ENCODE assay signal across 1 cellular context in the genomic region with DNA sequence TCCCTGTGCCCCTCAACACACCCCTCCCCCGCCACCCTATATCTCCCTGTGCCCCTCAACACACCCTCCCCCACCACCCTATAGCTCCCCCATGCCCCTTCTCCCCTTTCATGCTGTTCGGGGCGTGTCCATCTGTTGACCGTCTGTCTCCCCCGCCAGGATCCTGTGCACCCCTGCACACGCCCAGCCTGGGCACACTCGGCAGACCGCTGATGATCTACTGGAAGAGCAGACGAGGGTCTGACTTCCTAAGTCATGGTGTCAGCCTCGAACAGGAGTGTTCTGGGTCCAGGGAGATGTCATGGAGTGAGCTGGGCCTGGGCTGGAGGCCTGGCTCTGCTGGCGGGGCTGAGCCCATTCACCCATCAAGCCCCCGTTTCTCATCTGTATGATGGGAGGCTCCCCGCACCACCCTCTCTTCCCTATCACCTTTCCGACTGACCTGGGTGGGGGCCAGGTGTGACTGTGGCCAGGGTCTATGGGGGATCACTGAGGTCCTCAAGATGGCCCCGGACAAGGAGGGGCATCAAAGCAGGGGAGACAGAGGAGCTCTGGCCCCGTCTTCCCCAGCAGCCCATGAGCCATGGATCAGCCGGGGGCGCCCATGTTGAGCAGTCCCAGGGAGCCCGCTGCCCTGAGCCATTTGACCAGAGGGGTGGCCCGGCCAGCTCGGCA.
TF ChIP-seq lines count a peak whose summit lies in the region.

No MANE protein-coding gene starts in this region.

TF ChIP-seq in K562, 482 proteins besides CTCF, POLR2A, EP300 and RAD21 (continued from another document and continues in another):
- TF ChIP-seq, protein P1, sequence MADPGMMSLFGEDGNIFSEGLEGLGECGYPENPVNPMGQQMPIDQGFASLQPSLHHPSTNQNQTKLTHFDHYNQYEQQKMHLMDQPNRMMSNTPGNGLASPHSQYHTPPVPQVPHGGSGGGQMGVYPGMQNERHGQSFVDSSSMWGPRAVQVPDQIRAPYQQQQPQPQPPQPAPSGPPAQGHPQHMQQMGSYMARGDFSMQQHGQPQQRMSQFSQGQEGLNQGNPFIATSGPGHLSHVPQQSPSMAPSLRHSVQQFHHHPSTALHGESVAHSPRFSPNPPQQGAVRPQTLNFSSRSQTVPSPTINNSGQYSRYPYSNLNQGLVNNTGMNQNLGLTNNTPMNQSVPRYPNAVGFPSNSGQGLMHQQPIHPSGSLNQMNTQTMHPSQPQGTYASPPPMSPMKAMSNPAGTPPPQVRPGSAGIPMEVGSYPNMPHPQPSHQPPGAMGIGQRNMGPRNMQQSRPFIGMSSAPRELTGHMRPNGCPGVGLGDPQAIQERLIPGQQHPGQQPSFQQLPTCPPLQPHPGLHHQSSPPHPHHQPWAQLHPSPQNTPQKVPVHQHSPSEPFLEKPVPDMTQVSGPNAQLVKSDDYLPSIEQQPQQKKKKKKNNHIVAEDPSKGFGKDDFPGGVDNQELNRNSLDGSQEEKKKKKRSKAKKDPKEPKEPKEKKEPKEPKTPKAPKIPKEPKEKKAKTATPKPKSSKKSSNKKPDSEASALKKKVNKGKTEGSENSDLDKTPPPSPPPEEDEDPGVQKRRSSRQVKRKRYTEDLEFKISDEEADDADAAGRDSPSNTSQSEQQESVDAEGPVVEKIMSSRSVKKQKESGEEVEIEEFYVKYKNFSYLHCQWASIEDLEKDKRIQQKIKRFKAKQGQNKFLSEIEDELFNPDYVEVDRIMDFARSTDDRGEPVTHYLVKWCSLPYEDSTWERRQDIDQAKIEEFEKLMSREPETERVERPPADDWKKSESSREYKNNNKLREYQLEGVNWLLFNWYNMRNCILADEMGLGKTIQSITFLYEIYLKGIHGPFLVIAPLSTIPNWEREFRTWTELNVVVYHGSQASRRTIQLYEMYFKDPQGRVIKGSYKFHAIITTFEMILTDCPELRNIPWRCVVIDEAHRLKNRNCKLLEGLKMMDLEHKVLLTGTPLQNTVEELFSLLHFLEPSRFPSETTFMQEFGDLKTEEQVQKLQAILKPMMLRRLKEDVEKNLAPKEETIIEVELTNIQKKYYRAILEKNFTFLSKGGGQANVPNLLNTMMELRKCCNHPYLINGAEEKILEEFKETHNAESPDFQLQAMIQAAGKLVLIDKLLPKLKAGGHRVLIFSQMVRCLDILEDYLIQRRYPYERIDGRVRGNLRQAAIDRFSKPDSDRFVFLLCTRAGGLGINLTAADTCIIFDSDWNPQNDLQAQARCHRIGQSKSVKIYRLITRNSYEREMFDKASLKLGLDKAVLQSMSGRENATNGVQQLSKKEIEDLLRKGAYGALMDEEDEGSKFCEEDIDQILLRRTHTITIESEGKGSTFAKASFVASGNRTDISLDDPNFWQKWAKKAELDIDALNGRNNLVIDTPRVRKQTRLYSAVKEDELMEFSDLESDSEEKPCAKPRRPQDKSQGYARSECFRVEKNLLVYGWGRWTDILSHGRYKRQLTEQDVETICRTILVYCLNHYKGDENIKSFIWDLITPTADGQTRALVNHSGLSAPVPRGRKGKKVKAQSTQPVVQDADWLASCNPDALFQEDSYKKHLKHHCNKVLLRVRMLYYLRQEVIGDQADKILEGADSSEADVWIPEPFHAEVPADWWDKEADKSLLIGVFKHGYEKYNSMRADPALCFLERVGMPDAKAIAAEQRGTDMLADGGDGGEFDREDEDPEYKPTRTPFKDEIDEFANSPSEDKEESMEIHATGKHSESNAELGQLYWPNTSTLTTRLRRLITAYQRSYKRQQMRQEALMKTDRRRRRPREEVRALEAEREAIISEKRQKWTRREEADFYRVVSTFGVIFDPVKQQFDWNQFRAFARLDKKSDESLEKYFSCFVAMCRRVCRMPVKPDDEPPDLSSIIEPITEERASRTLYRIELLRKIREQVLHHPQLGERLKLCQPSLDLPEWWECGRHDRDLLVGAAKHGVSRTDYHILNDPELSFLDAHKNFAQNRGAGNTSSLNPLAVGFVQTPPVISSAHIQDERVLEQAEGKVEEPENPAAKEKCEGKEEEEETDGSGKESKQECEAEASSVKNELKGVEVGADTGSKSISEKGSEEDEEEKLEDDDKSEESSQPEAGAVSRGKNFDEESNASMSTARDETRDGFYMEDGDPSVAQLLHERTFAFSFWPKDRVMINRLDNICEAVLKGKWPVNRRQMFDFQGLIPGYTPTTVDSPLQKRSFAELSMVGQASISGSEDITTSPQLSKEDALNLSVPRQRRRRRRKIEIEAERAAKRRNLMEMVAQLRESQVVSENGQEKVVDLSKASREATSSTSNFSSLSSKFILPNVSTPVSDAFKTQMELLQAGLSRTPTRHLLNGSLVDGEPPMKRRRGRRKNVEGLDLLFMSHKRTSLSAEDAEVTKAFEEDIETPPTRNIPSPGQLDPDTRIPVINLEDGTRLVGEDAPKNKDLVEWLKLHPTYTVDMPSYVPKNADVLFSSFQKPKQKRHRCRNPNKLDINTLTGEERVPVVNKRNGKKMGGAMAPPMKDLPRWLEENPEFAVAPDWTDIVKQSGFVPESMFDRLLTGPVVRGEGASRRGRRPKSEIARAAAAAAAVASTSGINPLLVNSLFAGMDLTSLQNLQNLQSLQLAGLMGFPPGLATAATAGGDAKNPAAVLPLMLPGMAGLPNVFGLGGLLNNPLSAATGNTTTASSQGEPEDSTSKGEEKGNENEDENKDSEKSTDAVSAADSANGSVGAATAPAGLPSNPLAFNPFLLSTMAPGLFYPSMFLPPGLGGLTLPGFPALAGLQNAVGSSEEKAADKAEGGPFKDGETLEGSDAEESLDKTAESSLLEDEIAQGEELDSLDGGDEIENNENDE (IDR thresholded peaks at IDR 0.05; ENCODE audit: low read depth, low read length): no peak
- TF ChIP-seq CHCHD3 (CRISPR knock-in tag; IDR thresholded peaks at IDR 0.05) (no peak), MAFF (IDR thresholded peaks at IDR 0.05; ENCODE audit: low read length) (no peak), TOE1 (IDR thresholded peaks at IDR 0.05; ENCODE audit: borderline replicate concordance) (no peak), TOE1 (CRISPR knock-in tag; IDR thresholded peaks at IDR 0.05; ENCODE audit: borderline replicate concordance, low read depth) (no peak), NR2C1 (IDR thresholded peaks at IDR 0.05) (no peak), NR2C1 (tag; IDR thresholded peaks at IDR 0.05) (peak; percentile 1; the same call in 1 of the 2 replicates), ZFP1 (CRISPR knock-in tag; IDR thresholded peaks at IDR 0.05) (no peak), DPF2 (IDR thresholded peaks at IDR 0.05) (0 out of 2 replicates have a peak, but pooled peaks have one; percentile 8), CBX3 (IDR thresholded peaks at IDR 0.05; ENCODE audit: borderline replicate concordance in 1 of 2, low read length in 2 of 2) (peak in 1 of 2 experiments; percentile 32; a peak in 2 of 3 replicates), SRSF1 (IDR thresholded peaks at IDR 0.05; ENCODE audit: low read depth, low read length) (no peak), GTF2F1 (IDR thresholded peaks at IDR 0.05; ENCODE audit: low read depth, low read length) (no peak), MAZ (CRISPR knock-in tag; conservative IDR thresholded peaks at IDR 0.05 in 1 of 2, IDR thresholded peaks at IDR 0.05 in 1 of 2) (peak in 1 of 2 experiments; percentile 46; a peak in 2 of 4 replicates), NCOA6 (IDR thresholded peaks at IDR 0.05) (no peak), SMAD4 (CRISPR knock-in tag; conservative IDR thresholded peaks at IDR 0.05) (peak; percentile 71; the same call in 1 of the 2 replicates), LCOR (CRISPR knock-in tag; IDR thresholded peaks at IDR 0.05) (no peak), RFX5 (IDR thresholded peaks at IDR 0.05; ENCODE audit: low read depth, low read length) (no peak)
- TF ChIP-seq, protein P2, sequence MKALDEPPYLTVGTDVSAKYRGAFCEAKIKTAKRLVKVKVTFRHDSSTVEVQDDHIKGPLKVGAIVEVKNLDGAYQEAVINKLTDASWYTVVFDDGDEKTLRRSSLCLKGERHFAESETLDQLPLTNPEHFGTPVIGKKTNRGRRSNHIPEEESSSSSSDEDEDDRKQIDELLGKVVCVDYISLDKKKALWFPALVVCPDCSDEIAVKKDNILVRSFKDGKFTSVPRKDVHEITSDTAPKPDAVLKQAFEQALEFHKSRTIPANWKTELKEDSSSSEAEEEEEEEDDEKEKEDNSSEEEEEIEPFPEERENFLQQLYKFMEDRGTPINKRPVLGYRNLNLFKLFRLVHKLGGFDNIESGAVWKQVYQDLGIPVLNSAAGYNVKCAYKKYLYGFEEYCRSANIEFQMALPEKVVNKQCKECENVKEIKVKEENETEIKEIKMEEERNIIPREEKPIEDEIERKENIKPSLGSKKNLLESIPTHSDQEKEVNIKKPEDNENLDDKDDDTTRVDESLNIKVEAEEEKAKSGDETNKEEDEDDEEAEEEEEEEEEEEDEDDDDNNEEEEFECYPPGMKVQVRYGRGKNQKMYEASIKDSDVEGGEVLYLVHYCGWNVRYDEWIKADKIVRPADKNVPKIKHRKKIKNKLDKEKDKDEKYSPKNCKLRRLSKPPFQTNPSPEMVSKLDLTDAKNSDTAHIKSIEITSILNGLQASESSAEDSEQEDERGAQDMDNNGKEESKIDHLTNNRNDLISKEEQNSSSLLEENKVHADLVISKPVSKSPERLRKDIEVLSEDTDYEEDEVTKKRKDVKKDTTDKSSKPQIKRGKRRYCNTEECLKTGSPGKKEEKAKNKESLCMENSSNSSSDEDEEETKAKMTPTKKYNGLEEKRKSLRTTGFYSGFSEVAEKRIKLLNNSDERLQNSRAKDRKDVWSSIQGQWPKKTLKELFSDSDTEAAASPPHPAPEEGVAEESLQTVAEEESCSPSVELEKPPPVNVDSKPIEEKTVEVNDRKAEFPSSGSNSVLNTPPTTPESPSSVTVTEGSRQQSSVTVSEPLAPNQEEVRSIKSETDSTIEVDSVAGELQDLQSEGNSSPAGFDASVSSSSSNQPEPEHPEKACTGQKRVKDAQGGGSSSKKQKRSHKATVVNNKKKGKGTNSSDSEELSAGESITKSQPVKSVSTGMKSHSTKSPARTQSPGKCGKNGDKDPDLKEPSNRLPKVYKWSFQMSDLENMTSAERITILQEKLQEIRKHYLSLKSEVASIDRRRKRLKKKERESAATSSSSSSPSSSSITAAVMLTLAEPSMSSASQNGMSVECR (CRISPR knock-in tag; IDR thresholded peaks at IDR 0.05): no peak
- TF ChIP-seq, protein P3, sequence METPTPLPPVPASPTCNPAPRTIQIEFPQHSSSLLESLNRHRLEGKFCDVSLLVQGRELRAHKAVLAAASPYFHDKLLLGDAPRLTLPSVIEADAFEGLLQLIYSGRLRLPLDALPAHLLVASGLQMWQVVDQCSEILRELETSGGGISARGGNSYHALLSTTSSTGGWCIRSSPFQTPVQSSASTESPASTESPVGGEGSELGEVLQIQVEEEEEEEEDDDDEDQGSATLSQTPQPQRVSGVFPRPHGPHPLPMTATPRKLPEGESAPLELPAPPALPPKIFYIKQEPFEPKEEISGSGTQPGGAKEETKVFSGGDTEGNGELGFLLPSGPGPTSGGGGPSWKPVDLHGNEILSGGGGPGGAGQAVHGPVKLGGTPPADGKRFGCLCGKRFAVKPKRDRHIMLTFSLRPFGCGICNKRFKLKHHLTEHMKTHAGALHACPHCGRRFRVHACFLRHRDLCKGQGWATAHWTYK (CRISPR knock-in tag; IDR thresholded peaks at IDR 0.05): peak; percentile 48; the same call in 1 of the 2 replicates
- TF ChIP-seq, protein P4, sequence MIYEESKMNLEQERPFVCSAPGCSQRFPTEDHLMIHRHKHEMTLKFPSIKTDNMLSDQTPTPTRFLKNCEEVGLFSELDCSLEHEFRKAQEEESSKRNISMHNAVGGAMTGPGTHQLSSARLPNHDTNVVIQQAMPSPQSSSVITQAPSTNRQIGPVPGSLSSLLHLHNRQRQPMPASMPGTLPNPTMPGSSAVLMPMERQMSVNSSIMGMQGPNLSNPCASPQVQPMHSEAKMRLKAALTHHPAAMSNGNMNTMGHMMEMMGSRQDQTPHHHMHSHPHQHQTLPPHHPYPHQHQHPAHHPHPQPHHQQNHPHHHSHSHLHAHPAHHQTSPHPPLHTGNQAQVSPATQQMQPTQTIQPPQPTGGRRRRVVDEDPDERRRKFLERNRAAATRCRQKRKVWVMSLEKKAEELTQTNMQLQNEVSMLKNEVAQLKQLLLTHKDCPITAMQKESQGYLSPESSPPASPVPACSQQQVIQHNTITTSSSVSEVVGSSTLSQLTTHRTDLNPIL (CRISPR knock-in tag; IDR thresholded peaks at IDR 0.05): no peak
- TF ChIP-seq, protein P5, sequence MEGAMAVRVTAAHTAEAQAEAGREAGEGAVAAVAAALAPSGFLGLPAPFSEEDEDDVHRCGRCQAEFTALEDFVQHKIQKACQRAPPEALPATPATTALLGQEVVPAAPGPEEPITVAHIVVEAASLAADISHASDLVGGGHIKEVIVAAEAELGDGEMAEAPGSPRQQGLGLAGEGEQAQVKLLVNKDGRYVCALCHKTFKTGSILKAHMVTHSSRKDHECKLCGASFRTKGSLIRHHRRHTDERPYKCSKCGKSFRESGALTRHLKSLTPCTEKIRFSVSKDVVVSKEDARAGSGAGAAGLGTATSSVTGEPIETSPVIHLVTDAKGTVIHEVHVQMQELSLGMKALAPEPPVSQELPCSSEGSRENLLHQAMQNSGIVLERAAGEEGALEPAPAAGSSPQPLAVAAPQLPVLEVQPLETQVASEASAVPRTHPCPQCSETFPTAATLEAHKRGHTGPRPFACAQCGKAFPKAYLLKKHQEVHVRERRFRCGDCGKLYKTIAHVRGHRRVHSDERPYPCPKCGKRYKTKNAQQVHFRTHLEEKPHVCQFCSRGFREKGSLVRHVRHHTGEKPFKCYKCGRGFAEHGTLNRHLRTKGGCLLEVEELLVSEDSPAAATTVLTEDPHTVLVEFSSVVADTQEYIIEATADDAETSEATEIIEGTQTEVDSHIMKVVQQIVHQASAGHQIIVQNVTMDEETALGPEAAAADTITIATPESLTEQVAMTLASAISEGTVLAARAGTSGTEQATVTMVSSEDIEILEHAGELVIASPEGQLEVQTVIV (CRISPR knock-in tag; IDR thresholded peaks at IDR 0.05; ENCODE audit: borderline replicate concordance): no peak
- TF ChIP-seq, protein P6, sequence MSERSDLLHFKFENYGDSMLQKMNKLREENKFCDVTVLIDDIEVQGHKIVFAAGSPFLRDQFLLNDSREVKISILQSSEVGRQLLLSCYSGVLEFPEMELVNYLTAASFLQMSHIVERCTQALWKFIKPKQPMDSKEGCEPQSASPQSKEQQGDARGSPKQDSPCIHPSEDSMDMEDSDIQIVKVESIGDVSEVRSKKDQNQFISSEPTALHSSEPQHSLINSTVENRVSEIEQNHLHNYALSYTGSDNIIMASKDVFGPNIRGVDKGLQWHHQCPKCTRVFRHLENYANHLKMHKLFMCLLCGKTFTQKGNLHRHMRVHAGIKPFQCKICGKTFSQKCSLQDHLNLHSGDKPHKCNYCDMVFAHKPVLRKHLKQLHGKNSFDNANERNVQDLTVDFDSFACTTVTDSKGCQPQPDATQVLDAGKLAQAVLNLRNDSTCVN (CRISPR knock-in tag; IDR thresholded peaks at IDR 0.05): no peak
